ENCODE assay signal across 10 cellular contexts in the genomic region with DNA sequence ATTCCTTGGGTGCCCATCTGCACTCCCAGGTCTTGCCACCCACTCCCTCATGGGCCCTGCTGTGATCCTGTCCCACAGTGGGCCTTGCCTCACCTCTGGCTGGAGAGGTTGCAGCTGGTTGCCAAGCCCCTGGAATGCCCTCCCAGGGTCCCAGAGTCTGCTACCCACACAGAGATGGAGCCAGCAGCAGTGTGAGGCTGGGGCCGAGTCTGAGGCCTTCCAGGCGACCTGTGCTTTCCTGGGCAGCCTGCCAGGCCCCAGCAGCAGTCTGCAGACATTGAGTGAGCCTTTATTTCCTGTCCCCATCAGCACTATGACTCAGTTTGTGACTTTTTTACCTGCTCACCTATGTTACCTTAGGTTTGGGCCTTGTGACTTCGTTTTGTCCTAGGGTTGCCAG. TPM values are rescaled to one million over a fixed set of nuclear protein-coding genes. Genes with fewer than 3 reads are reported as not detected.
DNase-seq lines count a peak whose midpoint lies in the region; ATAC-seq, FAIRE-seq and TF ChIP-seq lines count a peak whose summit lies in the region.
"Had no signal": no experiment of that assay in that cellular context is flagged by ENCODE, and none has a peak within 500 bp of the region (broad histone marks: within the 10 kb centered on the region; RNA-seq: fewer than 3 reads in every experiment).

No MANE protein-coding gene starts in this region.

- FAIRE-seq in RCC 7860 (lab: Jason Lieb, UNC), result peak; percentile 90
- FAIRE-seq in urothelium cell line (lab: Jason Lieb, UNC), result peak; percentile 65

- no peaks in the 10 kb centered on the region for H3K36me3 ChIP-seq in cardiac muscle cell

- no peak overlapping the region for H3K4me3 ChIP-seq in cardiac muscle cell
- no peak overlapping the region for H3K4me3 ChIP-seq in coronary artery

- DNase-seq in cardiac muscle cell (ENCODE audit: low read depth in 1 of 2, low spot score in 1 of 2) (peak; percentile 57 to 61), Right ventricle myocardium superior (no peak), RCC 7860 (ENCODE audit: low spot score) (peak; percentile 87), glomerular visceral epithelial cell (ENCODE audit: extremely low spot score) (peak; percentile 88), urothelium cell line (ENCODE audit: low spot score) (peak; percentile 64), HuH-7 (ENCODE audit: low spot score) (no peak), coronary artery (ENCODE audit: low spot score) (no peak)
- DNase-seq: NCI-H187 treated with DMSO at 0.1 percent for 48 hours had no signal

- H3K9me3 ChIP-seq in cardiac muscle cell (ENCODE audit: low read depth), result no peaks in the 10 kb centered on the region

- intact Hi-C loops in Right ventricle myocardium superior (cut with DNase I), result loop anchor here (5.0 kb wide), 1 partner anchor 62 kb away; no protein-coding TSS in a partner anchor

- ATAC-seq in Right ventricle myocardium superior (ENCODE audit: poor library complexity) (no peak), HG03135 (IDR thresholded peaks at IDR 0.05; ENCODE audit: unreplicated experiment) (no peak)

- no peaks in the 10 kb centered on the region for H3K27me3 ChIP-seq in cardiac muscle cell

- H3K4me1 ChIP-seq in cardiac muscle cell (ENCODE audit: low read depth), result no peaks in the 10 kb centered on the region

- no peak for TF ChIP-seq CTCF in cardiac muscle cell (IDR thresholded peaks at IDR 0.05; ENCODE audit: low read depth, low read length)
- no peak for TF ChIP-seq CTCF in coronary artery (IDR thresholded peaks at IDR 0.05)

- H3K27ac ChIP-seq in cardiac muscle cell (no peak overlapping the region), coronary artery (peak overlapping the region in 1 of 2 donors; percentile 46)
- H3K27ac ChIP-seq: RWPE1 had no signal

RNA-seq across cellular contexts. Expression of a gene that starts 25.0 kb away (rescaled TPM):
- total RNA-seq in cardiac muscle cell (26.6 and 45.6 TPM in 2 replicates), Right ventricle myocardium superior (12.2 TPM)
- polyA plus RNA-seq in cardiac muscle cell, result 87.3 and 88.0 TPM in 2 replicates

Comparison
In these comparisons a context has a peak if more than half of its experiments do, and no peak if none do; other contexts are left out.
1. DNase-seq: peak in cardiac muscle cell (2 of 2), RCC 7860 (single experiment), glomerular visceral epithelial cell (single experiment) and urothelium cell line (single experiment); none in Right ventricle myocardium superior (single experiment), HuH-7 (single experiment) and coronary artery (single experiment).